8 cellular contexts compared by ENCODE assay signal in the genomic region with DNA sequence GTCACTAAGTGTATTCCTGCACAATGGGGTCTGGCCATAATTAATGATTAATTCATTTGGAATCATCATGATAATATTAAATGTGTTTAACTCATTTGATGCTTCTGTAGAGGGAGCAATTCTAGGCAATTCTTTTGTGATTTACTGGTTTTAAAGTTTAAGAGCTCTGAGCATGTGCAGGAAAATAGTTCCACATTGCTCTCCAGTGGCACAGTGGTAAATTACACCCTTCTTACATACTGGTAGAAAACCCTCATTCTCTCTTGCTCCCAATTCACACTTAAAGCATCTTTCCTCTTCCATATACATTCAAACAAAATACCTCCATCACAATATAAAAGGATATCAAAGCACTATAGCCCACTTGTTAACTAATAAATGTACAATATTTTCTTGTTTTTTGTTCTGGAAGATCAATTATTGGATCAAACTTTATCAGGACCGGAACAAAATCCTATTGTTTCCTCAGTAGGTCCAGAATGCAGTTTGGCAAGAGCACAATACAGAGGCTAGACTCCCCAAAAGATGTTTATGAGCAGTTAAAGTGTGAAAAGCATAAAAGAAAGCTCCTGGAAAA.
DNase-seq lines count a peak whose midpoint lies in the region; ATAC-seq and TF ChIP-seq lines count a peak whose summit lies in the region.

No MANE protein-coding gene starts in this region.

- H3K27ac ChIP-seq in esophagus muscularis mucosa (replicated peaks in 1 of 4) (no peak overlapping the region), smooth muscle cell (ENCODE audit: low read depth) (no peak overlapping the region)

- TF ChIP-seq POLR2A in esophagus muscularis mucosa (IDR thresholded peaks at IDR 0.05; ENCODE audit: low read depth), result no peak

- no peak for TF ChIP-seq EP300 in esophagus muscularis mucosa (IDR thresholded peaks at IDR 0.05)

- no peak overlapping the region for H3K4me2 ChIP-seq in smooth muscle cell

- H3K4me1 Mint-ChIP-seq in activated naive CD4-positive, alpha-beta T cell treated with anti-CD3 and anti-CD28 coated beads, Interleukin-2, amount 10 ng/mL, durations not matched to agents 7 days and 5 days, result no peaks in the 10 kb centered on the region

- no peaks in the 10 kb centered on the region for H3K36me3 ChIP-seq in esophagus muscularis mucosa
- no peaks in the 10 kb centered on the region for H3K36me3 ChIP-seq in smooth muscle cell (ENCODE audit: low read depth)

- no peaks in the 10 kb centered on the region for H3K4me1 ChIP-seq in esophagus muscularis mucosa
- H3K4me1 ChIP-seq in smooth muscle cell (ENCODE audit: low read depth), result peaks cover 9% of the 10 kb centered on the region

- H3K27ac Mint-ChIP-seq in activated naive CD4-positive, alpha-beta T cell treated with anti-CD3 and anti-CD28 coated beads, Interleukin-2, amount 10 ng/mL, durations not matched to agents 7 days and 5 days, result no peak overlapping the region

- no peaks in the 10 kb centered on the region for H3K9me3 ChIP-seq in esophagus muscularis mucosa
- no peaks in the 10 kb centered on the region for H3K9me3 ChIP-seq in smooth muscle cell (replicated peaks; ENCODE audit: low read depth)

- CTCF ChIA-PET in activated naive CD4-positive, alpha-beta T cell treated with anti-CD3 and anti-CD28 coated beads, Interleukin-2, amount 10 ng/mL, durations not matched to agents 7 days and 5 days (lab: Charles Lee), result no interaction called here

- WGBS in esophagus muscularis mucosa, result 88% methylated on average over 1 of the region's 1 CpG
- 93% methylated on average over 1 of the region's 1 CpG for WGBS in smooth muscle cell (ENCODE audit: low lambda C conversion rate)

- no peaks in the 10 kb centered on the region for H3F3A ChIP-seq in smooth muscle cell (ENCODE audit: low read depth)

- no peaks in the 10 kb centered on the region for H4K20me1 ChIP-seq in smooth muscle cell (ENCODE audit: low read depth)

- DNase-seq in DMS153 (lab: John Stamatoyannopoulos, UW), result peak; percentile 22
- peak; percentile 2 for DNase-seq in HCEC 1CT
- peak; percentile 2 for DNase-seq in NCI-H526 treated with DMSO at 0.1 percent for 48 hours (lab: John Stamatoyannopoulos, UW)
- DNase-seq in esophagus muscularis mucosa (ENCODE audit: extremely low spot score), result no peak
- DNase-seq in smooth muscle cell (lab: John Stamatoyannopoulos, UW; ENCODE audit: unreplicated experiment), result no peak
- DNase-seq in activated naive CD4-positive, alpha-beta T cell treated with anti-CD3 and anti-CD28 coated beads, Interleukin-2, amount 10 ng/mL, durations not matched to agents 7 days and 5 days, result no peak

- H2AFZ ChIP-seq in smooth muscle cell (ENCODE audit: low read depth), result no peak overlapping the region

- H3K4me3 ChIP-seq in esophagus muscularis mucosa, result no peak overlapping the region
- no peak overlapping the region for H3K4me3 ChIP-seq in smooth muscle cell

- no peaks in the 10 kb centered on the region for H3K36me3 Mint-ChIP-seq in activated naive CD4-positive, alpha-beta T cell treated with anti-CD3 and anti-CD28 coated beads, Interleukin-2, amount 10 ng/mL, durations not matched to agents 7 days and 5 days

- H3K27me3 ChIP-seq in esophagus muscularis mucosa, result no peaks in the 10 kb centered on the region
- no peaks in the 10 kb centered on the region for H3K27me3 ChIP-seq in smooth muscle cell (ENCODE audit: low read depth)

- H3K27me3 Mint-ChIP-seq in activated naive CD4-positive, alpha-beta T cell treated with anti-CD3 and anti-CD28 coated beads, Interleukin-2, amount 10 ng/mL, durations not matched to agents 7 days and 5 days, result no peaks in the 10 kb centered on the region

- H3K9me3 Mint-ChIP-seq in activated naive CD4-positive, alpha-beta T cell treated with anti-CD3 and anti-CD28 coated beads, Interleukin-2, amount 10 ng/mL, durations not matched to agents 7 days and 5 days, result no peaks in the 10 kb centered on the region

- TF ChIP-seq CTCF in esophagus muscularis mucosa (IDR thresholded peaks at IDR 0.05), result peak in 2 of 3 experiments; percentile 9 to 33
- TF ChIP-seq CTCF in smooth muscle cell (IDR thresholded peaks at IDR 0.05; ENCODE audit: borderline replicate concordance, insufficient read depth, poor library complexity, severe bottlenecking), result peak; percentile 37

- no peak overlapping the region for H3K9ac ChIP-seq in smooth muscle cell (ENCODE audit: low read depth)

- ATAC-seq in HG02973 (IDR thresholded peaks at IDR 0.05; ENCODE audit: unreplicated experiment), result no peak
- ATAC-seq in GM21390 (IDR thresholded peaks at IDR 0.05; ENCODE audit: unreplicated experiment), result no peak

- intact Hi-C loops in esophagus muscularis mucosa (cut with DNase I), result no loop called here

- H3K4me3 Mint-ChIP-seq in activated naive CD4-positive, alpha-beta T cell treated with anti-CD3 and anti-CD28 coated beads, Interleukin-2, amount 10 ng/mL, durations not matched to agents 7 days and 5 days, result no peak overlapping the region

- H3K79me2 ChIP-seq in smooth muscle cell (ENCODE audit: low read depth), result no peaks in the 10 kb centered on the region

Comparison
In these comparisons a context has a peak if more than half of its experiments do, and no peak if none do; other contexts are left out.
1. DNase-seq: peak in DMS153 (single experiment), HCEC 1CT (single experiment) and NCI-H526 treated with DMSO at 0.1 percent for 48 hours (single experiment); none in esophagus muscularis mucosa (single experiment), smooth muscle cell (single experiment) and activated naive CD4-positive, alpha-beta T cell treated with anti-CD3 and anti-CD28 coated beads, Interleukin-2, amount 10 ng/mL, durations not matched to agents 7 days and 5 days (single experiment).